ENCODE assay signal across 22 cellular contexts in the genomic region with DNA sequence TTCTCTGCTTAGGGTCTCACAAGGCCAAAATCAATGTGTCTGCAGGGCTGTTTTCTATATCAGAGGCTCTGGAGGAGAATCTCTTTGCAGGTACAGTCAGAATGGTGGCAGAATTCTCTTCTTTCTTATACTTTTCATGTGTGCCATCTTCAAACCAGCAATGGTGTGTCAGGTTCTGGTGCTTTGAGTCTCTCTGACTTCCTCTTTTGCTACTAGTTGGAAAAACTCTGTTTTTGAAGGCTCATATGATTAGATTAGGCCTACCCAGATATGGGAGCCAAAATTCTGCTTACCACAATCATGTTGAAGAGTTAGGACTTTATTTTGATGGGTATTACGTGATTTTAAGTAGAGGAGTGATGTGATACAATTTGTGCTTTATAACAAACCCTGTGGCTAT.
"Had no signal": no experiment of that assay in that cellular context is flagged by ENCODE, and none has a peak within 500 bp of the region (broad histone marks: within the 10 kb centered on the region; RNA-seq: fewer than 3 reads in every experiment).

No MANE protein-coding gene starts in this region.

- H3K4me3 Mint-ChIP-seq: mesothelial cell of epicardium; naive B cell; natural killer cell; nephron progenitor cell; stimulated activated effector memory CD8-positive, alpha-beta T cell treated with anti-CD3 and anti-CD28 coated beads, Interleukin-12 subunit alpha, Interleukin-12 subunit beta, amount 100 ng/mL, for 72 hours; stimulated activated naive CD8-positive, alpha-beta T cell treated with anti-CD3 and anti-CD28 coated beads, Interleukin-15, Interleukin-2, amounts not matched to agents 100 ng/mL and 50 ng/mL, for 24 hours; type B pancreatic cell had no signal

- ATAC-seq: natural killer cell; pancreas; right cardiac atrium; stimulated activated effector memory CD8-positive, alpha-beta T cell treated with anti-CD3 and anti-CD28 coated beads, Interleukin-12 subunit alpha, Interleukin-12 subunit beta, amount 100 ng/mL, for 72 hours had no signal

- DNase-seq: left ventricle myocardium inferior; naive B cell; natural killer cell; pancreas; posterior cingulate gyrus; retina; right cardiac atrium; sigmoid colon; small intestine; spleen; stimulated activated CD4-positive, alpha-beta T cell treated with anti-CD3 and anti-CD28 coated beads, Interleukin-4, amount 100 ng/mL, for 24 hours; stimulated activated naive CD4-positive, alpha-beta T cell; uterus had no signal

- H3K4me1 ChIP-seq: pancreas, prostate gland, sigmoid colon, spleen, tibial nerve, uterus had no signal

- H3K27me3 Mint-ChIP-seq: naive B cell; stimulated activated naive CD8-positive, alpha-beta T cell treated with anti-CD3 and anti-CD28 coated beads, Interleukin-15, Interleukin-2, amounts not matched to agents 100 ng/mL and 50 ng/mL, for 24 hours; type B pancreatic cell had no signal

- H3K27me3 ChIP-seq: hepatocyte, pancreas, sigmoid colon, spleen, tibial nerve, uterus had no signal

- H3K36me3 ChIP-seq: pancreas, prostate gland, uterus had no signal

- H3K9me3 Mint-ChIP-seq: mesothelial cell of epicardium; natural killer cell; nephron progenitor cell; stimulated activated effector memory CD8-positive, alpha-beta T cell treated with anti-CD3 and anti-CD28 coated beads, Interleukin-12 subunit alpha, Interleukin-12 subunit beta, amount 100 ng/mL, for 72 hours; stimulated activated naive CD8-positive, alpha-beta T cell treated with anti-CD3 and anti-CD28 coated beads, Interleukin-15, Interleukin-2, amounts not matched to agents 100 ng/mL and 50 ng/mL, for 24 hours; type B pancreatic cell had no signal

- H3K4me3 ChIP-seq: hepatocyte, left ventricle myocardium inferior, lung, pancreas, prostate gland, sigmoid colon, spleen, tibial nerve, uterus had no signal

- H3K4me1 Mint-ChIP-seq: mesothelial cell of epicardium; naive B cell; natural killer cell; nephron progenitor cell; stimulated activated effector memory CD8-positive, alpha-beta T cell treated with anti-CD3 and anti-CD28 coated beads, Interleukin-12 subunit alpha, Interleukin-12 subunit beta, amount 100 ng/mL, for 72 hours had no signal

- H3K27ac Mint-ChIP-seq: mesothelial cell of epicardium; naive B cell; natural killer cell; nephron progenitor cell; stimulated activated effector memory CD8-positive, alpha-beta T cell treated with anti-CD3 and anti-CD28 coated beads, Interleukin-12 subunit alpha, Interleukin-12 subunit beta, amount 100 ng/mL, for 72 hours; stimulated activated naive CD8-positive, alpha-beta T cell treated with anti-CD3 and anti-CD28 coated beads, Interleukin-15, Interleukin-2, amounts not matched to agents 100 ng/mL and 50 ng/mL, for 24 hours; type B pancreatic cell had no signal

- H2AFZ ChIP-seq: hepatocyte had no signal

- H3K4me2 ChIP-seq: hepatocyte had no signal

- H3K79me2 ChIP-seq: hepatocyte had no signal

- H3K27ac ChIP-seq: hepatocyte, left ventricle myocardium inferior, pancreas, prostate gland, sigmoid colon, spleen, tibial nerve, uterus had no signal

- H3K9me3 ChIP-seq: left ventricle myocardium inferior, pancreas, prostate gland, sigmoid colon, spleen, tibial nerve, uterus had no signal

- FAIRE-seq: pancreas, small intestine had no signal
